ENCODE assay signal across 3 cellular contexts in genomic region chr6:17988422-17988944, GRCh38.
TF ChIP-seq lines count a peak whose summit lies in the region.

No MANE protein-coding gene starts in this region.

TF ChIP-seq in K562, 482 proteins besides CTCF, POLR2A, EP300 and RAD21 (continues in another document):
- TF ChIP-seq MLLT1 (IDR thresholded peaks at IDR 0.05) (no peak), ZNF274 (IDR thresholded peaks at IDR 0.05; ENCODE audit: borderline replicate concordance, low read depth, low read length) (no peak), PTTG1 (tag; IDR thresholded peaks at IDR 0.05; ENCODE audit: low read depth) (no peak), AFF1 (IDR thresholded peaks at IDR 0.05; ENCODE audit: low read depth in 1 of 2, partially characterized antibody in 2 of 2) (no peak), FOXM1 (IDR thresholded peaks at IDR 0.05; ENCODE audit: low read depth) (no peak), FOXM1 (CRISPR knock-in tag; IDR thresholded peaks at IDR 0.05; ENCODE audit: low read depth) (no peak), FOSL1 (tag; conservative IDR thresholded peaks at IDR 0.05) (no peak), ID3 (CRISPR knock-in tag; IDR thresholded peaks at IDR 0.05) (0 out of 2 replicates have a peak, but pooled peaks have one; percentile 9), ID3 (tag; IDR thresholded peaks at IDR 0.05) (no peak)

TF ChIP-seq in HepG2, 621 proteins besides CTCF, POLR2A, EP300 and RAD21 (continues in another document):
- TF ChIP-seq ZBTB39 (CRISPR knock-in tag; IDR thresholded peaks at IDR 0.05) (no peak), PLSCR1 (CRISPR knock-in tag; IDR thresholded peaks at IDR 0.05; ENCODE audit: borderline replicate concordance) (no peak), ZNF225 (CRISPR knock-in tag; IDR thresholded peaks at IDR 0.05) (no peak), STAG1 (CRISPR knock-in tag; IDR thresholded peaks at IDR 0.05) (no peak), DNMT1 (CRISPR knock-in tag; IDR thresholded peaks at IDR 0.05) (no peak), RBM22 (optimal IDR thresholded peaks at IDR 0.05; ENCODE audit: low read length) (no peak), ZFP41 (CRISPR knock-in tag; IDR thresholded peaks at IDR 0.05; ENCODE audit: borderline replicate concordance) (no peak; the same call in 1 of the 2 replicates), MAX (IDR thresholded peaks at IDR 0.05) (peak; percentile 51; the same call in 1 of the 2 replicates), CSRNP2 (CRISPR knock-in tag; conservative IDR thresholded peaks at IDR 0.05; ENCODE audit: low read depth) (no peak), TCF7L2 (IDR thresholded peaks at IDR 0.05; ENCODE audit: low read depth, low read length) (no peak), ATF5 (CRISPR knock-in tag; IDR thresholded peaks at IDR 0.05; ENCODE audit: low read depth) (0 out of 2 replicates have a peak, but pooled peaks have one; percentile 16), ZBTB46 (CRISPR knock-in tag; IDR thresholded peaks at IDR 0.05; ENCODE audit: borderline replicate concordance) (no peak), NR0B2 (CRISPR knock-in tag; IDR thresholded peaks at IDR 0.05) (no peak), ZKSCAN5 (CRISPR knock-in tag; IDR thresholded peaks at IDR 0.05) (no peak), ZNF367 (CRISPR knock-in tag; IDR thresholded peaks at IDR 0.05; ENCODE audit: borderline replicate concordance) (no peak), ZNF354B (CRISPR knock-in tag; IDR thresholded peaks at IDR 0.05) (no peak), ZNF567 (CRISPR knock-in tag; IDR thresholded peaks at IDR 0.05; ENCODE audit: borderline replicate concordance) (0 out of 2 replicates have a peak, but pooled peaks have one; percentile 6), HDAC2 (CRISPR knock-in tag; IDR thresholded peaks at IDR 0.05) (peak; percentile 11), RCOR2 (CRISPR knock-in tag; IDR thresholded peaks at IDR 0.05) (0 out of 2 replicates have a peak, but pooled peaks have one; percentile 46), MXI1 (IDR thresholded peaks at IDR 0.05; ENCODE audit: borderline replicate concordance, low read depth, low read length) (peak; percentile 17; the same call in 1 of the 3 replicates), XRCC5 (optimal IDR thresholded peaks at IDR 0.05; ENCODE audit: low read length) (no peak), CBFB (CRISPR knock-in tag; IDR thresholded peaks at IDR 0.05) (no peak; the same call in 1 of the 2 replicates), ZSCAN12 (CRISPR knock-in tag; IDR thresholded peaks at IDR 0.05) (no peak), ZNF543 (CRISPR knock-in tag; IDR thresholded peaks at IDR 0.05) (no peak)

TF ChIP-seq in GM12891, 5 proteins besides CTCF, POLR2A, EP300 and RAD21:
- TF ChIP-seq TAF1 (IDR thresholded peaks at IDR 0.05; ENCODE audit: low read depth, low read length) (no peak), PAX5 (IDR thresholded peaks at IDR 0.05; ENCODE audit: insufficient read depth, low read length, severe bottlenecking) (no peak), SPI1 (IDR thresholded peaks at IDR 0.05; ENCODE audit: low read depth, low read length) (no peak), POLR2AphosphoS5 (IDR thresholded peaks at IDR 0.05; ENCODE audit: low read depth, low read length) (no peak), POU2F2 (IDR thresholded peaks at IDR 0.05; ENCODE audit: low read depth, low read length) (no peak)
